In genomic region chr11:134407321-134407828, GRCh38 we compare ENCODE assay signal across 24 cellular contexts. TPM values are rescaled to one million over a fixed set of nuclear protein-coding genes. Genes with fewer than 3 reads are reported as not detected.
DNase-seq lines count a peak whose midpoint lies in the region; ATAC-seq and TF ChIP-seq lines count a peak whose summit lies in the region.
"Had no signal": no experiment of that assay in that cellular context is flagged by ENCODE, and none has a peak within 500 bp of the region (broad histone marks: within the 10 kb centered on the region; RNA-seq: fewer than 3 reads in every experiment).

No MANE protein-coding gene starts in this region.

- H3K9me3 Mint-ChIP-seq in chondrocyte (ENCODE audit: low read depth) (no peaks in the 10 kb centered on the region), natural killer cell (no peaks in the 10 kb centered on the region)
- H3K9me3 Mint-ChIP-seq in CD4-positive, alpha-beta T cell, result no peaks in the 10 kb centered on the region
- H3K9me3 Mint-ChIP-seq: endodermal cell, nephron progenitor cell had no signal

- H3K4me3 Mint-ChIP-seq in chondrocyte (ENCODE audit: unreplicated experiment) (no peak overlapping the region), natural killer cell (peak overlapping the region; percentile 63)
- H3K4me3 Mint-ChIP-seq in CD4-positive, alpha-beta T cell, result no peak overlapping the region
- H3K4me3 Mint-ChIP-seq: endodermal cell, nephron progenitor cell had no signal

- H3K27me3 ChIP-seq in CD4-positive, alpha-beta T cell (ENCODE audit: control insufficient read depth, insufficient read depth, low read length), result peaks cover 52% of the 10 kb centered on the region

- ATAC-seq in natural killer cell (no peak), GM21717 (IDR thresholded peaks at IDR 0.05; ENCODE audit: unreplicated experiment) (no peak)
- ATAC-seq in CD4-positive, alpha-beta T cell (ENCODE audit: poor library complexity), result no peak
- ATAC-seq: heart right ventricle had no signal

- TF ChIP-seq CTCF in chondrocyte (IDR thresholded peaks at IDR 0.05) (no peak), natural killer cell (IDR thresholded peaks at IDR 0.05) (no peak)
- no peak for TF ChIP-seq CTCF in CD4-positive, alpha-beta T cell (IDR thresholded peaks at IDR 0.05)

- intact Hi-C loops in natural killer cell (cut with micrococcal nuclease), result no loop called here
- intact Hi-C loops in CD4-positive, alpha-beta T cell (cut with DNase I, micrococcal nuclease), result no loop called here

- H3K27me3 Mint-ChIP-seq in chondrocyte (ENCODE audit: low read depth) (peaks cover 37% of the 10 kb centered on the region), natural killer cell (ENCODE audit: low read depth in 2 of 2) (peaks cover 0 to 14% of the 10 kb centered on the region in 2 donors)
- H3K27me3 Mint-ChIP-seq in CD4-positive, alpha-beta T cell, result peaks cover 63% of the 10 kb centered on the region

- H3K4me1 Mint-ChIP-seq in chondrocyte (ENCODE audit: low read depth), result no peaks in the 10 kb centered on the region
- H3K4me1 Mint-ChIP-seq in natural killer cell, result peaks cover 41 to 63% of the 10 kb centered on the region in 2 donors
- peaks cover 18% of the 10 kb centered on the region for H3K4me1 Mint-ChIP-seq in CD4-positive, alpha-beta T cell (ENCODE audit: low read depth)

- no peak overlapping the region for H3K27ac ChIP-seq in CD4-positive, alpha-beta T cell (ENCODE audit: low read depth, low read length)
- H3K27ac ChIP-seq: C4-2B, heart right ventricle, Peyer's patch, SK-N-MC, tibial artery had no signal

- H3K9me3 ChIP-seq in CD4-positive, alpha-beta T cell (ENCODE audit: control insufficient read depth, low read length), result no peaks in the 10 kb centered on the region
- H3K9me3 ChIP-seq: Peyer's patch, tibial artery had no signal

- POLR2A ChIA-PET in CD4-positive, alpha-beta T cell (lab: Charles Lee), result no interaction called here

- CTCF ChIA-PET in CD4-positive, alpha-beta T cell (lab: Charles Lee), result no interaction called here

- H3K27ac Mint-ChIP-seq in chondrocyte (ENCODE audit: unreplicated experiment) (no peak overlapping the region), natural killer cell (peak overlapping the region; percentile 75 to 76)
- no peak overlapping the region for H3K27ac Mint-ChIP-seq in CD4-positive, alpha-beta T cell
- H3K27ac Mint-ChIP-seq: endodermal cell, nephron progenitor cell had no signal

- H3K36me3 Mint-ChIP-seq in chondrocyte (ENCODE audit: low read depth) (no peaks in the 10 kb centered on the region), natural killer cell (no peaks in the 10 kb centered on the region)
- no peaks in the 10 kb centered on the region for H3K36me3 Mint-ChIP-seq in CD4-positive, alpha-beta T cell (ENCODE audit: low read depth)

- DNase-seq in NCI-H82 (lab: John Stamatoyannopoulos, UW) (peak; percentile 54), NCI-H82 treated with DMSO at 0.1 percent for 48 hours (lab: John Stamatoyannopoulos, UW; ENCODE audit: unreplicated experiment) (no peak), chondrocyte (ENCODE audit: low spot score) (peak; percentile 59), natural killer cell (no peak), kidney glomerular epithelial cell (lab: John Stamatoyannopoulos, UW) (no peak)
- DNase-seq in CD4-positive, alpha-beta T cell, result no peak
- no peak for DNase-seq in stimulated activated CD4-positive, alpha-beta T cell treated with anti-CD3 and anti-CD28 coated beads, Interleukin-4, amount 100 ng/mL, for 4 hours
- DNase-seq: activated CD4-positive, alpha-beta T cell treated with anti-CD3 and anti-CD28 coated beads for 48 hours; central memory CD4-positive, alpha-beta T cell; DMS53; endodermal cell; GOT3; heart right ventricle; islet precursor cell; MM.1S; NCI-H1930; NCI-H510A; nephron progenitor cell; stimulated activated CD4-positive, alpha-beta T cell treated with anti-CD3 and anti-CD28 coated beads, Interleukin-12 subunit alpha, Interleukin-12 subunit beta, amount 100 ng/mL, for 4 hours; tibial artery had no signal

RNA-seq across cellular contexts. Expression of gene B3GAT1, which starts 4.7 kb away (rescaled TPM):
- total RNA-seq in chondrocyte (0.27 to 0.62 TPM (median 0.37 TPM) in 3 replicates), natural killer cell (10 to 100 TPM; 41.3 to 78.4 (median 65.1) TPM)
- total RNA-seq in CD4-positive, alpha-beta T cell, result under 1 TPM; 0.14 to 0.22 TPM

Comparison
In these comparisons a context has a peak if more than half of its experiments do, and no peak if none do; other contexts are left out.
1. DNase-seq: peak in NCI-H82 (single experiment) and chondrocyte (single experiment); none in NCI-H82 treated with DMSO at 0.1 percent for 48 hours (single experiment), natural killer cell (single experiment), CD4-positive, alpha-beta T cell (0 of 10), stimulated activated CD4-positive, alpha-beta T cell treated with anti-CD3 and anti-CD28 coated beads, Interleukin-4, amount 100 ng/mL, for 4 hours (0 of 2) and kidney glomerular epithelial cell (single experiment).
2. H3K27ac Mint-ChIP-seq: peak in natural killer cell (2 of 2); none in chondrocyte (single experiment) and CD4-positive, alpha-beta T cell (single experiment).
3. RNA of gene B3GAT1, which starts 4.7 kb away (total RNA-seq): 41.3 to 78.4 TPM in natural killer cell; 0.27 to 0.62 TPM in chondrocyte and 0.14 to 0.22 TPM in CD4-positive, alpha-beta T cell; every median in the first group is over 10 times any median in the second.